8 cellular contexts compared by ENCODE assay signal in the genomic region with DNA sequence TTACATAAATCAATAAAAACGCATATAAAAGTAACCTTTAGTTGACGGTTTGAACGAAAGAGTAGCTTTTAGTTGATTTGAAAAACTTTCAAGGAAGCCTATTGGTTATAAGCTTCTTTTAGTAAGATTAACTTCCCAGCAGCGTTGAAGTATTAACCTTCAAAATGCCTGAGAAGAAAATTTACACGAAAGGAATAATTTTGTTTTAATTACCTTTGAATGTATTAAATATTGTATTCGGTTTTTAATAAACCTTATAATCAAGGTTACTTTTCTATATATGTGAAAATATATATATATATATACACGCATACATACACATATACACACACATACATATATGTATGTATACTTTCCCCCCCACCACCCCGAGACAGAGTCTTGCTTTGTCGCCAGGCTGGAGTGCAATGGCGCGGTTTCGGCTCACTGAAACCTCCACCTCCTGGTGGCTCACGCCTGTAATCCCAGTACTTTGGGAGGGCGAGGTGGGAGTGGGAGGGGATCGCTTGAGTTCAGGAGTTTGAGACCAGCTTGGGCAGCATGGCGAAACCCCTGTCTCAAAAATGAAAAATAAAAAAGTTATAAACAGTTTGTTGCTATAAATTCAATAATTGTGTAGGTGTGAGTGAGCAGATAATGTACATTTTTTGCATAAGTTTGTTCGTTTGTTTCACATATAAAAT. TPM values are rescaled to one million over a fixed set of nuclear protein-coding genes. Genes with fewer than 3 reads are reported as not detected.
DNase-seq lines count a peak whose midpoint lies in the region; ATAC-seq lines count a peak whose summit lies in the region.

No MANE protein-coding gene starts in this region.

- H3K36me3 ChIP-seq in SK-N-MC (ENCODE audit: insufficient read depth, low read length) = no peaks in the 10 kb centered on the region

- H3K27me3 Mint-ChIP-seq in activated naive CD4-positive, alpha-beta T cell treated with anti-CD3 and anti-CD28 coated beads, Interleukin-2, amount 50 U/mL, for 24 hours = no peaks in the 10 kb centered on the region

- peak overlapping the region; percentile 94 for H3K27ac ChIP-seq in SK-N-MC

- H3K36me3 Mint-ChIP-seq in activated naive CD4-positive, alpha-beta T cell treated with anti-CD3 and anti-CD28 coated beads, Interleukin-2, amount 50 U/mL, for 24 hours = peaks cover 2% of the 10 kb centered on the region

- DNase-seq in DMS 273 (lab: John Stamatoyannopoulos, UW; ENCODE audit: unreplicated experiment) (peak; percentile 98), H4 (ENCODE audit: low spot score) (peak; percentile 87), MV-4-11 (lab: John Stamatoyannopoulos, UW) (peak; percentile 66), SK-N-MC (ENCODE audit: low read depth, low spot score) (no peak), left cardiac atrium (peak; percentile 65), pulmonary artery endothelial cell (ENCODE audit: low read depth, low spot score) (peak; percentile 35), middle frontal gyrus (ENCODE audit: extremely low spot score, low spot score) (no peak)

- peak overlapping the region; percentile 97 for H3K4me3 ChIP-seq in SK-N-MC

- H3K9me3 Mint-ChIP-seq in activated naive CD4-positive, alpha-beta T cell treated with anti-CD3 and anti-CD28 coated beads, Interleukin-2, amount 50 U/mL, for 24 hours = no peaks in the 10 kb centered on the region

- ATAC-seq in left cardiac atrium = peak; percentile 38 to 75

- no peaks in the 10 kb centered on the region for H3K9me3 ChIP-seq in SK-N-MC (ENCODE audit: low read depth, low read length)

- intact Hi-C loops in left cardiac atrium (cut with DNase I) = loop anchor here in 1 of 2 donors (2.0 kb wide), 1 partner anchor 57 kb away; the partner anchor contains the start of gene EZH2

- peak overlapping the region; percentile 100 for H3K27ac Mint-ChIP-seq in activated naive CD4-positive, alpha-beta T cell treated with anti-CD3 and anti-CD28 coated beads, Interleukin-2, amount 50 U/mL, for 24 hours

- H3K4me3 Mint-ChIP-seq in activated naive CD4-positive, alpha-beta T cell treated with anti-CD3 and anti-CD28 coated beads, Interleukin-2, amount 50 U/mL, for 24 hours = peak overlapping the region; percentile 99

- H3K4me1 Mint-ChIP-seq in activated naive CD4-positive, alpha-beta T cell treated with anti-CD3 and anti-CD28 coated beads, Interleukin-2, amount 50 U/mL, for 24 hours = peaks cover 21% of the 10 kb centered on the region

- H3K9ac ChIP-seq in SK-N-MC (ENCODE audit: insufficient read length) = peak overlapping the region; percentile 99

RNA-seq across cellular contexts. Expression of gene EZH2, which starts 57.6 kb away (rescaled TPM):
- 15.2 and 30.6 TPM in 2 replicates for total RNA-seq in H4 (2014; rRNA removed; shearing (Covaris generic))
- total RNA-seq in left cardiac atrium (1 to 10 TPM; 1.9 to 2.3 TPM), pulmonary artery endothelial cell (17.4 and 18.6 TPM in 2 replicates)

Comparison
In these comparisons a context has a peak if more than half of its experiments do, and no peak if none do; other contexts are left out.
1. DNase-seq: peak in DMS 273 (single experiment), H4 (single experiment), MV-4-11 (single experiment), left cardiac atrium (single experiment) and pulmonary artery endothelial cell (single experiment); none in SK-N-MC (single experiment) and middle frontal gyrus (single experiment).